In genomic region chr3:114406922-114407321, GRCh38 we compare ENCODE assay signal across 12 cellular contexts.
DNase-seq lines count a peak whose midpoint lies in the region; TF ChIP-seq lines count a peak whose summit lies in the region.
"Had no signal": no experiment of that assay in that cellular context is flagged by ENCODE, and none has a peak within 500 bp of the region (broad histone marks: within the 10 kb centered on the region; RNA-seq: fewer than 3 reads in every experiment).

No MANE protein-coding gene starts in this region.

- no peak overlapping the region for H3K4me2 ChIP-seq in trophoblast cell (ENCODE audit: low read length)

- no peak overlapping the region for H2AFZ ChIP-seq in trophoblast cell (ENCODE audit: insufficient read depth, low read length, poor library complexity)

- H3K9me3 ChIP-seq in trophoblast cell (ENCODE audit: insufficient read depth, low read depth, low read length) (no peaks in the 10 kb centered on the region), testis (no peaks in the 10 kb centered on the region)

- no peak overlapping the region for H3K9ac ChIP-seq in trophoblast cell (ENCODE audit: low read length)

- peaks cover 5% of the 10 kb centered on the region for H3K79me1 ChIP-seq in trophoblast cell (ENCODE audit: low read length)

- H2BK12ac ChIP-seq in trophoblast cell (ENCODE audit: low read length), result peak overlapping the region; percentile 17

- H3K23ac ChIP-seq in trophoblast cell (ENCODE audit: low read length), result no peak overlapping the region

- DNase-seq in MV-4-11 (lab: John Stamatoyannopoulos, UW) (peak; percentile 35), cerebellar cortex (ENCODE audit: low spot score) (peak; percentile 61), trophoblast cell (no peak), testis (no peak), NOMO-1 treated with dmso at 0.1 percent for 144 hours (lab: John Stamatoyannopoulos, UW; ENCODE audit: unreplicated experiment) (no peak), NCI-H748 (lab: John Stamatoyannopoulos, UW; ENCODE audit: unreplicated experiment) (no peak), CD1c-positive myeloid dendritic cell (ENCODE audit: extremely low spot score) (no peak)
- DNase-seq: CD4-positive, alpha-beta memory T cell; DMS79; GOT3; H9 had no signal

- TF ChIP-seq POLR2A in testis (IDR thresholded peaks at IDR 0.05), result no peak

- no peak overlapping the region for H2BK5ac ChIP-seq in trophoblast cell (ENCODE audit: low read depth, low read length, poor library complexity)

- peaks cover 3 to 8% of the 10 kb centered on the region in 2 experiments for H3K4me1 ChIP-seq in trophoblast cell (ENCODE audit: control insufficient read depth in 1 of 2, insufficient read depth in 2 of 2, low read length in 2 of 2)
- H3K4me1 ChIP-seq in testis, result peaks cover 57% of the 10 kb centered on the region

- peak overlapping the region; percentile 46 for H3K18ac ChIP-seq in trophoblast cell (ENCODE audit: low read length)

- no CpG with 5 or more reads among the region's 3 CpGs for WGBS in trophoblast cell (ENCODE audit: extremely low coverage, insufficient coverage, insufficient read length)
- 71 to 74% methylated on average over 3 of the region's 3 CpGs for WGBS in testis, 2 donors

- H3K27me3 ChIP-seq in trophoblast cell (ENCODE audit: insufficient read depth, low read length) (no peaks in the 10 kb centered on the region), testis (no peaks in the 10 kb centered on the region)

- no peak overlapping the region for H4K12ac ChIP-seq in trophoblast cell (ENCODE audit: low read depth, low read length)

- TF ChIP-seq CTCF in testis (IDR thresholded peaks at IDR 0.05), result no peak

- no peak overlapping the region for H3K14ac ChIP-seq in trophoblast cell (ENCODE audit: low read length)

- H3K79me2 ChIP-seq in trophoblast cell (ENCODE audit: control insufficient read depth, insufficient read depth, low read length, poor library complexity), result no peaks in the 10 kb centered on the region

- H2AK5ac ChIP-seq in trophoblast cell (ENCODE audit: low read length), result no peak overlapping the region

- intact Hi-C loops in testis (cut with DNase I; ENCODE audit: low total_unique reads), result no loop called here

- H4K91ac ChIP-seq in trophoblast cell (ENCODE audit: low read depth, low read length), result peak overlapping the region; percentile 52

- no peak overlapping the region for H3K4ac ChIP-seq in trophoblast cell (ENCODE audit: low read depth, low read length)

- no peak overlapping the region for H3K4me3 ChIP-seq in trophoblast cell (ENCODE audit: low read depth, low read length)
- H3K4me3 ChIP-seq in testis, result no peak overlapping the region

- no peak overlapping the region for H4K8ac ChIP-seq in trophoblast cell (ENCODE audit: low read depth, low read length)

- no peak overlapping the region for H3K27ac ChIP-seq in trophoblast cell (ENCODE audit: low read depth, low read length)
- peak overlapping the region; percentile 29 to 89 for H3K27ac ChIP-seq in testis
- H3K27ac ChIP-seq: HL-60 had no signal

- no peak overlapping the region for H2BK120ac ChIP-seq in trophoblast cell (ENCODE audit: insufficient read depth, low read length, poor library complexity)

- H3K36me3 ChIP-seq in trophoblast cell (ENCODE audit: control insufficient read depth in 1 of 2, insufficient read depth in 2 of 2, low read length in 2 of 2) (no peaks in the 10 kb centered on the region), testis (ENCODE audit: low read depth, missing control alignments) (no peaks in the 10 kb centered on the region)

Comparison
In these comparisons a context has a peak if more than half of its experiments do, and no peak if none do; other contexts are left out.
1. DNase-seq: peak in MV-4-11 (single experiment) and cerebellar cortex (single experiment); none in trophoblast cell (0 of 2), testis (single experiment), NOMO-1 treated with dmso at 0.1 percent for 144 hours (single experiment), NCI-H748 (single experiment) and CD1c-positive myeloid dendritic cell (single experiment).